ENCODE assay signal across 8 cellular contexts in the genomic region with DNA sequence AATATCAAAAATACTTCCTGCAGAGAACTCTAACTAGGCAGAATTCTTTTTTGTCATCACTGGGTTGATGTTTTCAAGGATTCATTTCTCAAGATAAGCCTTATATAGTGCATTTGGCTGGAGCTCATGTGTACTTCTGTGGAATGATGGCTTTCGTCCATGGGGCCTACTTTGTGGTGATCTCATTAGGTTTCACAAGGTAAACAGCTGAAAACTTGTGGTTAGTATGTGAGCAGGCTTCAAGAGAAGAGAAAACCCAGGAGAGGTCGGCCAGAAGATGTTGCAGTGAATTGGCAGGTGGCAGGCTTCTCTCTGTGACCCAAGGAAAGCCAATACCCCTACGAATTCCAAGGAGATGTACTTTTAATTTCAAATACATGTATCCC.
DNase-seq lines count a peak whose midpoint lies in the region; ATAC-seq and TF ChIP-seq lines count a peak whose summit lies in the region.

No MANE protein-coding gene starts in this region.

- peak overlapping the region; percentile 36 for H3K4me2 ChIP-seq in hepatocyte

- peak overlapping the region; percentile 56 for H3K27ac ChIP-seq in hepatocyte
- H3K27ac ChIP-seq in uterus: peak overlapping the region; percentile 83 to 95

- H3K9me2 ChIP-seq in hepatocyte (replicated peaks; ENCODE audit: insufficient read depth): no peaks in the 10 kb centered on the region

- ATAC-seq in Right ventricle myocardium inferior: peak; percentile 85

- TF ChIP-seq CTCF in hepatocyte (IDR thresholded peaks at IDR 0.05; ENCODE audit: poor library complexity) (no peak), uterus (IDR thresholded peaks at IDR 0.05) (no peak)

- no peaks in the 10 kb centered on the region for H4K20me1 ChIP-seq in hepatocyte (ENCODE audit: insufficient read depth, poor library complexity, severe bottlenecking)

- H3K27me3 ChIP-seq in hepatocyte (no peaks in the 10 kb centered on the region), uterus (no peaks in the 10 kb centered on the region)

- no peaks in the 10 kb centered on the region for H3K36me3 ChIP-seq in hepatocyte (replicated peaks; ENCODE audit: insufficient read depth, low read depth)
- no peaks in the 10 kb centered on the region for H3K36me3 ChIP-seq in uterus

- WGBS in hepatocyte (ENCODE audit: low lambda C conversion rate, missing lambda C conversion rate): 50% methylated on average over 3 of the region's 3 CpGs

- peaks cover 35% of the 10 kb centered on the region for H3K4me1 ChIP-seq in hepatocyte (ENCODE audit: insufficient read depth)
- H3K4me1 ChIP-seq in uterus: peaks cover 0 to 14% of the 10 kb centered on the region in 2 donors

- intact Hi-C loops in Right ventricle myocardium inferior (cut with DNase I) (loop anchor here (1.0 to 5.0 kb wide), 4 partner anchors 50 to 230 kb away; no protein-coding TSS in a partner anchor), cardiac septum (cut with DNase I) (loop anchor here (5.0 kb wide), 4 partner anchors 50 to 170 kb away; no protein-coding TSS in a partner anchor), uterus (cut with DNase I; ENCODE audit: low total_unique reads) (no loop called here)

- peaks cover 26% of the 10 kb centered on the region for H3K79me2 ChIP-seq in hepatocyte

- no peak overlapping the region for H2AFZ ChIP-seq in hepatocyte

- H3K4me3 ChIP-seq in hepatocyte (no peak overlapping the region), uterus (no peak overlapping the region)

- H3K9me3 ChIP-seq in hepatocyte (ENCODE audit: low read depth) (no peaks in the 10 kb centered on the region), uterus (no peaks in the 10 kb centered on the region)

- DNase-seq in Right ventricle myocardium inferior (ENCODE audit: missing footprints) (no peak), cardiac septum (ENCODE audit: low spot score) (no peak), NCI-H2196 (lab: John Stamatoyannopoulos, UW; ENCODE audit: unreplicated experiment) (peak; percentile 84), hepatocyte (ENCODE audit: low spot score) (peak; percentile 72), uterus (peak; percentile 66 to 91), iPS-NIHi11 (ENCODE audit: low spot score) (no peak), middle frontal gyrus (ENCODE audit: extremely low spot score, low spot score) (no peak), SIG-M5 (lab: John Stamatoyannopoulos, UW) (no peak)

- TF ChIP-seq POLR2A in uterus (IDR thresholded peaks at IDR 0.05): no peak

Comparison
In these comparisons a context has a peak if more than half of its experiments do, and no peak if none do; other contexts are left out.
1. DNase-seq: peak in NCI-H2196 (single experiment), hepatocyte (single experiment) and uterus (2 of 2); none in Right ventricle myocardium inferior (single experiment), cardiac septum (single experiment), iPS-NIHi11 (single experiment), middle frontal gyrus (single experiment) and SIG-M5 (single experiment).